Comparison of ENCODE assay signal across 22 cellular contexts in the genomic region with DNA sequence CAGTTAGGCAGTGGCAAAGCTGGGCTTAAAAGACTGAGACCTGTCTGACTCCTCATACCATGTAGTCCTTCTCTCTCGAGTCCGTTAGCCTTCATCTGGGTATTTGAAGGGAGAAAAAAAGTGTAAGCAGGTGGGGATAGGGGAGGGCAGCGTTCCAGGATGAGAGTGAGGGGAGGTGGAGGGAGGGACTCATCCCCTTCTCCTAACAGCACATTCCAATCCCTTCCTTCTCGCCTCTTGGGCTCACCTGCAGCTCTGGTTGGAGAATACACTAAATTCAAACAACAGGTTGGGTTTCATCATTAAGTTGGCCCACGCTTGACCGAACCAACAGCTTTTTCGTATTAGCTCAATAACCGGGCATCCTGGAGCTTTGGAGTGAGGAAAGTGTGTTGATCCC. TPM values are rescaled to one million over a fixed set of nuclear protein-coding genes. Genes with fewer than 3 reads are reported as not detected.
DNase-seq lines count a peak whose midpoint lies in the region; ATAC-seq and TF ChIP-seq lines count a peak whose summit lies in the region.
"Had no signal": no experiment of that assay in that cellular context is flagged by ENCODE, and none has a peak within 500 bp of the region (broad histone marks: within the 10 kb centered on the region; RNA-seq: fewer than 3 reads in every experiment).

No MANE protein-coding gene starts in this region.

- intact Hi-C loops in tibial artery (cut with DNase I; ENCODE audit: low total_unique reads) (loop anchor here (5.0 kb wide), 1 partner anchor 53 kb away; no protein-coding TSS in a partner anchor), adrenal gland (cut with DNase I) (no loop called here)

- TF ChIP-seq CTCF in Loucy (conservative IDR thresholded peaks at IDR 0.05; ENCODE audit: low read length), result no peak
- no peak for TF ChIP-seq CTCF in gastroesophageal sphincter (IDR thresholded peaks at IDR 0.05)
- TF ChIP-seq CTCF in osteoblast (IDR thresholded peaks at IDR 0.05; ENCODE audit: extremely low read depth, low read depth, low read length), result no peak
- no peak for TF ChIP-seq CTCF in tibial artery (IDR thresholded peaks at IDR 0.05)
- no peak for TF ChIP-seq CTCF in adrenal gland (IDR thresholded peaks at IDR 0.05)

- H3K9me2 ChIP-seq in Loucy (replicated peaks; ENCODE audit: low read depth, low read length), result no peaks in the 10 kb centered on the region

- H3K4me3 ChIP-seq in Loucy (ENCODE audit: low read length, poor library complexity, severe bottlenecking) (no peak overlapping the region), gastroesophageal sphincter (peak overlapping the region in 1 of 2 donors; percentile 97), osteoblast (ENCODE audit: insufficient read depth, low read length) (no peak overlapping the region), tibial artery (no peak overlapping the region), adrenal gland (peak overlapping the region in 1 of 4 donors; percentile 91)
- H3K4me3 ChIP-seq: ovary had no signal

- H3K27ac ChIP-seq in gastroesophageal sphincter (peak overlapping the region in 3 of 4 donors; percentile 89 to 95 (median 94)), osteoblast (ENCODE audit: low read depth, low read length) (no peak overlapping the region), tibial artery (peak overlapping the region; percentile 87 to 88), adrenal gland (peak overlapping the region in 2 of 5 donors; percentile 87 to 89)
- H3K27ac ChIP-seq: WERI-Rb-1 had no signal

- H3K4me2 ChIP-seq in Loucy (ENCODE audit: low read depth, low read length, poor library complexity, severe bottlenecking) (peak overlapping the region; percentile 77), osteoblast (ENCODE audit: insufficient read depth, low read length) (no peak overlapping the region)

- H3K9me3 ChIP-seq in Loucy (ENCODE audit: insufficient read depth, low read depth, low read length), result no peaks in the 10 kb centered on the region
- no peaks in the 10 kb centered on the region for H3K9me3 ChIP-seq in gastroesophageal sphincter
- no peaks in the 10 kb centered on the region for H3K9me3 ChIP-seq in osteoblast (ENCODE audit: low read depth, low read length)
- no peaks in the 10 kb centered on the region for H3K9me3 ChIP-seq in tibial artery
- no peaks in the 10 kb centered on the region for H3K9me3 ChIP-seq in adrenal gland (replicated peaks in 1 of 3)
- H3K9me3 ChIP-seq: ovary had no signal

- DNase-seq in osteoblast (ENCODE audit: insufficient read length, low spot score, missing footprints) (peak; percentile 87), tibial artery (peak in 1 of 2 donors; percentile 33), adrenal gland (no peak), AML-193 (lab: John Stamatoyannopoulos, UW) (no peak)
- no peak for DNase-seq in stimulated activated CD4-positive, alpha-beta T cell treated with anti-CD3 and anti-CD28 coated beads, Interleukin-4, amount 100 ng/mL, for 24 hours
- DNase-seq: activated CD4-positive, alpha-beta T cell treated with anti-CD3 and anti-CD28 coated beads, Interleukin-2, amount 10 ng/mL, durations not matched to agents 7 days and 5 days; activated CD8-positive, alpha-beta memory T cell treated with anti-CD3 and anti-CD28 coated beads, Interleukin-2, amount 10 ng/mL, durations not matched to agents 7 days and 5 days; activated naive CD4-positive, alpha-beta T cell treated with anti-CD3 and anti-CD28 coated beads, Interleukin-2, amount 10 ng/mL, durations not matched to agents 7 days and 5 days; amygdala; caudate nucleus; CD4-positive, alpha-beta memory T cell; natural killer cell; NCI-H1092; NCI-H2029; SHP77; T-helper 9 cell; WERI-Rb-1 had no signal

- TF ChIP-seq POLR2A in gastroesophageal sphincter (IDR thresholded peaks at IDR 0.05) (no peak), adrenal gland (IDR thresholded peaks at IDR 0.05) (no peak)

- H2AFZ ChIP-seq in Loucy (ENCODE audit: low read length), result no peak overlapping the region
- no peak overlapping the region for H2AFZ ChIP-seq in osteoblast (ENCODE audit: low read length)

- H3K9ac ChIP-seq in Loucy (ENCODE audit: low read depth, low read length, poor library complexity, severe bottlenecking), result no peak overlapping the region

- WGBS in gastroesophageal sphincter (ENCODE audit: low coverage in 1 of 2), 2 donors, result 51 to 54% methylated on average over 5 to 8 of the region's 8 CpGs
- 75 to 82% (median 80%) methylated on average over 8 of the region's 8 CpGs for WGBS in adrenal gland, 4 donors

- H3K4me1 ChIP-seq in Loucy (ENCODE audit: insufficient read depth, low read length, poor library complexity, severe bottlenecking), result peaks cover 31% of the 10 kb centered on the region
- H3K4me1 ChIP-seq in gastroesophageal sphincter, result peaks cover 2 to 96% (median 52%) of the 10 kb centered on the region in 3 donors
- H3K4me1 ChIP-seq in osteoblast (ENCODE audit: insufficient read depth, low read length), result peaks cover 15% of the 10 kb centered on the region
- H3K4me1 ChIP-seq in tibial artery, result peaks cover 0 to 86% (median 66%) of the 10 kb centered on the region in 4 donors
- H3K4me1 ChIP-seq in adrenal gland (replicated peaks in 1 of 2), result peaks cover 18 to 46% of the 10 kb centered on the region in 2 donors

- no peaks in the 10 kb centered on the region for H3K27me3 ChIP-seq in Loucy (ENCODE audit: insufficient read depth, low read length, poor library complexity, severe bottlenecking)
- no peaks in the 10 kb centered on the region for H3K27me3 ChIP-seq in gastroesophageal sphincter
- H3K27me3 ChIP-seq in osteoblast (ENCODE audit: insufficient read depth, low read length), result no peaks in the 10 kb centered on the region
- H3K27me3 ChIP-seq in tibial artery, result no peaks in the 10 kb centered on the region
- no peaks in the 10 kb centered on the region for H3K27me3 ChIP-seq in adrenal gland
- H3K27me3 ChIP-seq: ovary had no signal

- ATAC-seq in gastroesophageal sphincter (no peak), HG02588 (IDR thresholded peaks at IDR 0.05; ENCODE audit: unreplicated experiment) (no peak)
- ATAC-seq: activated CD8-positive, alpha-beta memory T cell treated with anti-CD3 and anti-CD28 coated beads, Interleukin-2, amount 10 ng/mL, durations not matched to agents 7 days and 5 days; HCT116; natural killer cell had no signal

- H4K20me1 ChIP-seq in Loucy (ENCODE audit: insufficient read depth, low read length, poor library complexity, severe bottlenecking) (no peaks in the 10 kb centered on the region), osteoblast (ENCODE audit: insufficient read depth, low read length) (peaks cover 3% of the 10 kb centered on the region)

- H3K79me2 ChIP-seq in Loucy (ENCODE audit: insufficient read depth, low read length) (peaks cover 42% of the 10 kb centered on the region), osteoblast (ENCODE audit: insufficient read depth, low read length) (no peaks in the 10 kb centered on the region)

- no peaks in the 10 kb centered on the region for H3F3A ChIP-seq in Loucy (ENCODE audit: low read depth)

- no peak for TF ChIP-seq EP300 in gastroesophageal sphincter (IDR thresholded peaks at IDR 0.05)

- H3K36me3 ChIP-seq in Loucy (ENCODE audit: insufficient read depth, low read length) (no peaks in the 10 kb centered on the region), gastroesophageal sphincter (peaks cover 0 to 4% of the 10 kb centered on the region in 2 donors), osteoblast (ENCODE audit: insufficient read depth, low read length) (no peaks in the 10 kb centered on the region), tibial artery (no peaks in the 10 kb centered on the region), adrenal gland (replicated peaks in 1 of 2) (peaks cover 0 to 3% of the 10 kb centered on the region in 2 donors)
- H3K36me3 ChIP-seq: ovary had no signal

RNA-seq across cellular contexts. Expression of gene NEURL1B, which starts 3.6 kb away (rescaled TPM):
- 10 to 100 TPM; 21.7 to 59.9 (median 41.5) TPM for total RNA-seq in gastroesophageal sphincter
- 0.29 and 0.36 TPM in 2 replicates for total RNA-seq in osteoblast
- total RNA-seq in adrenal gland, result 10 to 100 TPM; 26.2 to 99.9 (median 60.5) TPM
- polyA plus RNA-seq in adrenal gland, result 10 to 100 TPM in 2 of 3 donors, 1 to 10 TPM in 1; 9.8 to 17.9 (median 13.9) TPM

Comparison
In these comparisons a context has a peak if more than half of its experiments do, and no peak if none do; other contexts are left out.
1. RNA of gene NEURL1B, which starts 3.6 kb away (total RNA-seq): 26.2 to 99.9 TPM in adrenal gland and 21.7 to 59.9 TPM in gastroesophageal sphincter; 0.29 to 0.36 TPM in osteoblast; every median in the first group is over 10 times any median in the second.